In genomic region chr10:51147644-51148399, GRCh38 we compare ENCODE assay signal across 35 cellular contexts.
"Had no signal": no experiment of that assay in that cellular context is flagged by ENCODE, and none has a peak within 500 bp of the region (broad histone marks: within the 10 kb centered on the region; RNA-seq: fewer than 3 reads in every experiment).

No MANE protein-coding gene starts in this region.

- H3K27ac Mint-ChIP-seq: activated B cell treated with CpG ODN at 0.5 μM for 24 hours; activated CD4-positive, alpha-beta memory T cell treated with anti-CD3 and anti-CD28 coated beads for 36 hours; activated CD8-positive, alpha-beta memory T cell treated with anti-CD3 and anti-CD28 coated beads, Interleukin-2, amount 10 ng/mL, durations not matched to agents 7 days and 5 days; activated naive CD8-positive, alpha-beta T cell treated with anti-CD3 and anti-CD28 coated beads for 36 hours; IgD-negative memory B cell had no signal

- DNase-seq: activated B cell treated with CpG ODN at 0.5 μM for 24 hours; activated CD4-positive, alpha-beta memory T cell treated with anti-CD3 and anti-CD28 coated beads for 36 hours; activated CD4-positive, alpha-beta T cell treated with anti-CD3 and anti-CD28 coated beads for 4 hours; activated CD4-positive, alpha-beta T cell treated with anti-CD3 and anti-CD28 coated beads, Interleukin-2, amount 50 U/mL, for 1 hour; activated CD4-positive, CD25-positive, alpha-beta regulatory T cell treated with anti-CD3 and anti-CD28 coated beads, Interleukin-2, amount 50 U/mL, for 72 hours; activated CD8-positive, alpha-beta memory T cell treated with anti-CD3 and anti-CD28 coated beads for 24 hours; activated CD8-positive, alpha-beta memory T cell treated with anti-CD3 and anti-CD28 coated beads, Interleukin-2, amount 10 ng/mL, durations not matched to agents 7 days and 5 days; activated CD8-positive, alpha-beta memory T cell treated with anti-CD3 and anti-CD28 coated beads, Interleukin-2, amount 50 U/mL, for 48 hours; activated effector memory CD4-positive, alpha-beta T cell treated with anti-CD3 and anti-CD28 coated beads, Interleukin-2, amount 50 U/mL, for 16 hours; activated naive CD4-positive, alpha-beta T cell; activated naive CD4-positive, alpha-beta T cell treated with anti-CD3 and anti-CD28 coated beads, Interleukin-2, amount 50 U/mL, for 16 hours; activated naive CD8-positive, alpha-beta T cell treated with anti-CD3 and anti-CD28 coated beads for 36 hours; activated T-cell treated with anti-CD3 and anti-CD28 coated beads, Interleukin-2, amount 50 U/mL, for 48 hours; amygdala; body of pancreas; caudate nucleus; Karpas-422; KBM-7; NCI-H1105; NCI-H1417 treated with DMSO at 0.1 percent for 48 hours; NCI-H187 treated with DMSO at 0.1 percent for 48 hours; NCI-H2081; NCI-H345; NCI-H524 treated with DMSO at 0.1 percent for 48 hours; PC-3; Peyer's patch; RPMI8226; SW 1271; T-helper 1 cell; T-helper 2 cell; T-helper 9 cell had no signal

- H3K36me3 Mint-ChIP-seq: activated CD4-positive, alpha-beta memory T cell treated with anti-CD3 and anti-CD28 coated beads for 36 hours; activated CD8-positive, alpha-beta memory T cell treated with anti-CD3 and anti-CD28 coated beads, Interleukin-2, amount 10 ng/mL, durations not matched to agents 7 days and 5 days; activated naive CD8-positive, alpha-beta T cell treated with anti-CD3 and anti-CD28 coated beads for 36 hours; IgD-negative memory B cell had no signal

- H3K4me3 Mint-ChIP-seq: activated B cell treated with CpG ODN at 0.5 μM for 24 hours; activated CD4-positive, alpha-beta memory T cell treated with anti-CD3 and anti-CD28 coated beads for 36 hours; activated CD8-positive, alpha-beta memory T cell treated with anti-CD3 and anti-CD28 coated beads, Interleukin-2, amount 10 ng/mL, durations not matched to agents 7 days and 5 days; activated naive CD8-positive, alpha-beta T cell treated with anti-CD3 and anti-CD28 coated beads for 36 hours; IgD-negative memory B cell had no signal

- ATAC-seq: activated CD8-positive, alpha-beta memory T cell treated with anti-CD3 and anti-CD28 coated beads, Interleukin-2, amount 10 ng/mL, durations not matched to agents 7 days and 5 days; body of pancreas; PC-3; Right ventricle myocardium inferior had no signal

- H3K9me3 Mint-ChIP-seq: activated B cell treated with CpG ODN at 0.5 μM for 24 hours; activated CD4-positive, alpha-beta memory T cell treated with anti-CD3 and anti-CD28 coated beads for 36 hours; activated naive CD8-positive, alpha-beta T cell treated with anti-CD3 and anti-CD28 coated beads for 36 hours had no signal

- H3K36me3 ChIP-seq: breast epithelium, Peyer's patch had no signal

- H3K27me3 Mint-ChIP-seq: activated B cell treated with CpG ODN at 0.5 μM for 24 hours; activated CD4-positive, alpha-beta memory T cell treated with anti-CD3 and anti-CD28 coated beads for 36 hours; activated CD8-positive, alpha-beta memory T cell treated with anti-CD3 and anti-CD28 coated beads, Interleukin-2, amount 10 ng/mL, durations not matched to agents 7 days and 5 days; activated naive CD8-positive, alpha-beta T cell treated with anti-CD3 and anti-CD28 coated beads for 36 hours; IgD-negative memory B cell had no signal

- H3K27ac ChIP-seq: body of pancreas, breast epithelium, Peyer's patch, VCaP had no signal

- H3K9me3 ChIP-seq: body of pancreas, breast epithelium, Peyer's patch had no signal

- H3K4me1 ChIP-seq: body of pancreas, breast epithelium, Peyer's patch had no signal

- H3K4me1 Mint-ChIP-seq: activated B cell treated with CpG ODN at 0.5 μM for 24 hours; activated CD8-positive, alpha-beta memory T cell treated with anti-CD3 and anti-CD28 coated beads, Interleukin-2, amount 10 ng/mL, durations not matched to agents 7 days and 5 days; activated naive CD8-positive, alpha-beta T cell treated with anti-CD3 and anti-CD28 coated beads for 36 hours; IgD-negative memory B cell had no signal

- H3K27me3 ChIP-seq: body of pancreas, breast epithelium, Peyer's patch had no signal

- H3K4me3 ChIP-seq: body of pancreas, breast epithelium, Peyer's patch had no signal
